Comparison of ENCODE assay signal across 15 cellular contexts in the genomic region with DNA sequence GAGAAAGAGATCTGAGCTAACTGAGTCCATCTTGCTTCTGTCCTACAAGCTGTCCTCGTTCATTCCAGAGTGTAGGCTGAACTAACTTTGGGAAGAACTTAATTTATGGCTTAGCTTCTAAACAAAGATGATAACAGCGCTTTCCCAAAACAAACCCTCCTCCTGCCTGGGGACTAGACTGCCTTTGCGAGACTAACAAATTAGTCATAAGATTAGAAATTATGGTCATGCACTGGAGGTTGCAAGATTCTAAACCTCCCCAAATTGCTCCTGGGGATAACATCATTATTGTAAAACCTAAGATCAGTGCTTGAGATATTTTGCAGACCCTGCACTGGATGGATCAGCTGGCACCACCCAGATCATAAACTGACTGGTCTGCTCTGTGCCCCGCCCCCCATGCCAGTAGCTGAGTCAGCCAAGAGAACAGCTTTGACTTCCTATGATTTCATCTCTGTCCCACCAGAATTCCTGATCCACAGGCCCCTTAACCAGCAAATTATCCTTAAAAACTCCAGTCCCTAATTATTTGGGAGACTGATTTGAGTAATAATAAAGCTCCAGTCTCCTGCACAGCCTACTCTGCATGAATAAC.
DNase-seq lines count a peak whose midpoint lies in the region; TF ChIP-seq lines count a peak whose summit lies in the region.
"Had no signal": no experiment of that assay in that cellular context is flagged by ENCODE, and none has a peak within 500 bp of the region (broad histone marks: within the 10 kb centered on the region; RNA-seq: fewer than 3 reads in every experiment).

No MANE protein-coding gene starts in this region.

- no peak overlapping the region for H2BK12ac ChIP-seq in trophoblast cell (ENCODE audit: low read length)

- H3K27me3 ChIP-seq in fibroblast of lung (ENCODE audit: control insufficient read depth, insufficient read depth, low read length) (no peaks in the 10 kb centered on the region), trophoblast cell (ENCODE audit: insufficient read depth, low read length) (no peaks in the 10 kb centered on the region)
- H3K27me3 ChIP-seq: BLaER1 treated with 17β-estradiol and CSF1 and Interleukin-3, amounts not matched to agents 10 nM and 100 nM; pancreas had no signal

- H2BK120ac ChIP-seq in trophoblast cell (ENCODE audit: insufficient read depth, low read length, poor library complexity): no peak overlapping the region

- H3K9ac ChIP-seq in fibroblast of lung (ENCODE audit: insufficient read depth, low read length): no peak overlapping the region
- H3K9ac ChIP-seq in trophoblast cell (ENCODE audit: low read length): no peak overlapping the region
- H3K9ac ChIP-seq: BLaER1 treated with 17β-estradiol and CSF1 and Interleukin-3, amounts not matched to agents 10 nM and 100 nM had no signal

- no peak overlapping the region for H2AFZ ChIP-seq in fibroblast of lung (ENCODE audit: low read length)
- H2AFZ ChIP-seq in trophoblast cell (ENCODE audit: insufficient read depth, low read length, poor library complexity): no peak overlapping the region

- H2BK5ac ChIP-seq in trophoblast cell (ENCODE audit: low read depth, low read length, poor library complexity): peak overlapping the region; percentile 52

- intact Hi-C loops in posterior vena cava (cut with DNase I): no loop called here

- H4K91ac ChIP-seq in trophoblast cell (ENCODE audit: low read depth, low read length): no peak overlapping the region

- H3K4me1 ChIP-seq in fibroblast of lung (ENCODE audit: control insufficient read depth, extremely low read depth, insufficient read depth, low read length) (no peaks in the 10 kb centered on the region), trophoblast cell (ENCODE audit: control insufficient read depth in 1 of 2, insufficient read depth in 2 of 2, low read length in 2 of 2) (no peaks in the 10 kb centered on the region)
- H3K4me1 ChIP-seq: pancreas had no signal

- no peaks in the 10 kb centered on the region for H4K20me1 ChIP-seq in fibroblast of lung (ENCODE audit: control insufficient read depth, extremely low read depth, insufficient read depth, low read length)
- H4K20me1 ChIP-seq: BLaER1 treated with 17β-estradiol and CSF1 and Interleukin-3, amounts not matched to agents 10 nM and 100 nM had no signal

- H3K23ac ChIP-seq in trophoblast cell (ENCODE audit: low read length): no peak overlapping the region

- no peak overlapping the region for H3K14ac ChIP-seq in trophoblast cell (ENCODE audit: low read length)

- DNase-seq in EH (ENCODE audit: low read depth) (peak; percentile 87), M059J (ENCODE audit: low read depth) (peak; percentile 85), fibroblast of lung (ENCODE audit: low read depth in 2 of 2) (peak; percentile 17 to 41), trophoblast cell (peak in 1 of 2 donors; percentile 14), NCI-H524 (lab: John Stamatoyannopoulos, UW) (no peak), SK-N-DZ (ENCODE audit: low spot score) (no peak), midbrain (lab: John Stamatoyannopoulos, UW) (no peak), posterior vena cava (ENCODE audit: low spot score) (no peak)
- DNase-seq: activated CD4-positive, alpha-beta T cell treated with anti-CD3 and anti-CD28 coated beads, Interleukin-2, amount 50 U/mL, for 4 hours; anterior cingulate cortex; DND-41; pancreas; Right ventricle myocardium superior; stimulated activated CD4-positive, alpha-beta T cell treated with anti-CD3 and anti-CD28 coated beads, Interleukin-12 subunit alpha, Interleukin-12 subunit beta, amount 100 ng/mL, for 4 hours had no signal

- H3K36me3 ChIP-seq in fibroblast of lung (ENCODE audit: control insufficient read depth, insufficient read depth, low read length) (no peaks in the 10 kb centered on the region), trophoblast cell (ENCODE audit: control insufficient read depth in 1 of 2, insufficient read depth in 2 of 2, low read length in 2 of 2) (no peaks in the 10 kb centered on the region)
- H3K36me3 ChIP-seq: BLaER1 treated with 17β-estradiol and CSF1 and Interleukin-3, amounts not matched to agents 10 nM and 100 nM; pancreas had no signal

- H3K4ac ChIP-seq in trophoblast cell (ENCODE audit: low read depth, low read length): no peak overlapping the region

- no peak overlapping the region for H3K18ac ChIP-seq in trophoblast cell (ENCODE audit: low read length)

- H4K8ac ChIP-seq in trophoblast cell (ENCODE audit: low read depth, low read length): no peak overlapping the region

- peak overlapping the region; percentile 30 for H3K27ac ChIP-seq in fibroblast of lung (ENCODE audit: insufficient read depth, low read length)
- no peak overlapping the region for H3K27ac ChIP-seq in trophoblast cell (ENCODE audit: low read depth, low read length)
- H3K27ac ChIP-seq: pancreas had no signal

- H2AK5ac ChIP-seq in trophoblast cell (ENCODE audit: low read length): no peak overlapping the region

- H3K79me1 ChIP-seq in trophoblast cell (ENCODE audit: low read length): no peaks in the 10 kb centered on the region

- H3K4me2 ChIP-seq in fibroblast of lung (ENCODE audit: extremely low read depth, insufficient read depth, low read length): no peak overlapping the region
- H3K4me2 ChIP-seq in trophoblast cell (ENCODE audit: low read length): no peak overlapping the region

- H3K9me3 ChIP-seq in fibroblast of lung (ENCODE audit: control insufficient read depth, insufficient read depth, low read depth, low read length): no peaks in the 10 kb centered on the region
- no peaks in the 10 kb centered on the region for H3K9me3 ChIP-seq in trophoblast cell (ENCODE audit: insufficient read depth, low read depth, low read length)
- H3K9me3 ChIP-seq: pancreas had no signal

- TF ChIP-seq CTCF in fibroblast of lung (conservative IDR thresholded peaks at IDR 0.05 in 1 of 2, IDR thresholded peaks at IDR 0.05 in 1 of 2; ENCODE audit: low read depth in 1 of 2, low read length in 2 of 2): no peak

- WGBS in trophoblast cell (ENCODE audit: extremely low coverage, insufficient coverage, insufficient read length): no CpG with 5 or more reads among the region's 4 CpGs

- no peaks in the 10 kb centered on the region for H3K79me2 ChIP-seq in fibroblast of lung (ENCODE audit: control insufficient read depth, insufficient read depth, low read length)
- H3K79me2 ChIP-seq in trophoblast cell (ENCODE audit: control insufficient read depth, insufficient read depth, low read length, poor library complexity): no peaks in the 10 kb centered on the region

- H4K12ac ChIP-seq in trophoblast cell (ENCODE audit: low read depth, low read length): no peak overlapping the region

- no peak overlapping the region for H3K4me3 ChIP-seq in fibroblast of lung (replicated peaks in 1 of 4; ENCODE audit: control extremely low read depth in 1 of 4, insufficient read depth in 1 of 4, low read depth in 3 of 4, low read length in 4 of 4)
- no peak overlapping the region for H3K4me3 ChIP-seq in trophoblast cell (ENCODE audit: low read depth, low read length)
- H3K4me3 ChIP-seq: BLaER1 treated with 17β-estradiol and CSF1 and Interleukin-3, amounts not matched to agents 10 nM and 100 nM; pancreas had no signal

Comparison
In these comparisons a context has a peak if more than half of its experiments do, and no peak if none do; other contexts are left out.
1. DNase-seq: peak in EH (single experiment), M059J (single experiment) and fibroblast of lung (2 of 2); none in NCI-H524 (0 of 2), SK-N-DZ (single experiment), midbrain (single experiment) and posterior vena cava (single experiment).